ENCODE assay signal across 15 cellular contexts in the genomic region with DNA sequence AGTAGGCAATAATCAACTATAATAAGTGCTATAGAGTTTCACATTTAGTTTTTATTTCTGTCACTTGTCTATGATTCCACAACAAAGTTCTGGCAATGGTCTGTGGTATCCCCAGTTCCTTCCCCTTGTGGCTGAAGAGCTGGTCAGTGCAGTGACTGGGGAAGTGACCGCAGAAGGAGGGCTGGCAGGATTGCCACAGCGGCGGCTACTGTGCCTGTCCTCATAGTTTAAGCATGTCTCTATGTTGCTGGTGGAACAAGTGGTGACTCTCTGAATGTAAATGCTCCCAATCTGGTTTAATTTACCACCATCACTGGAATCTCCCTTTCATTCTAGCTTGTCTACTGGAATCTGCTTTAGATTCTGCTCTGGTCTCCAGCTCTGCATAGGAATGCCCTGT.
"Had no signal": no experiment of that assay in that cellular context is flagged by ENCODE, and none has a peak within 500 bp of the region (broad histone marks: within the 10 kb centered on the region; RNA-seq: fewer than 3 reads in every experiment).

No MANE protein-coding gene starts in this region.

- ATAC-seq: naive thymus-derived CD8-positive, alpha-beta T cell; right cardiac atrium; stimulated activated effector memory CD8-positive, alpha-beta T cell treated with anti-CD3 and anti-CD28 coated beads, Interleukin-12 subunit alpha, Interleukin-12 subunit beta, amount 100 ng/mL, for 72 hours had no signal

- H3K4me3 ChIP-seq: lung, tibial artery had no signal

- H3K27ac ChIP-seq: brain microvascular endothelial cell had no signal

- H3K9me3 ChIP-seq: tibial artery had no signal

- DNase-seq: activated CD4-positive, alpha-beta T cell treated with anti-CD3 and anti-CD28 coated beads, Interleukin-2, amount 50 U/mL, for 4 hours; activated effector memory CD4-positive, alpha-beta T cell treated with Interleukin-2 at 50 U/mL for 16 hours; activated naive CD8-positive, alpha-beta T cell treated with anti-CD3 and anti-CD28 coated beads for 36 hours; activated T-cell treated with anti-CD3 and anti-CD28 coated beads, Interleukin-2, amount 50 U/mL, for 24 hours; brain microvascular endothelial cell; dermis blood vessel endothelial cell; endodermal cell; erythroblast; midbrain; naive thymus-derived CD8-positive, alpha-beta T cell; occipital lobe; right cardiac atrium; tibial artery had no signal

- H3K27me3 ChIP-seq: brain microvascular endothelial cell, tibial artery had no signal

- H3K36me3 ChIP-seq: brain microvascular endothelial cell, tibial artery had no signal
